2 cellular contexts compared by ENCODE assay signal in genomic region chr2:43010428-43011141, GRCh38.
TF ChIP-seq lines count a peak whose summit lies in the region.

No MANE protein-coding gene starts in this region.

TF ChIP-seq in IMR-90, 13 proteins besides CTCF, POLR2A, EP300 and RAD21:
- TF ChIP-seq USF2 (IDR thresholded peaks at IDR 0.05; ENCODE audit: low read depth, low read length) (no peak), CEBPB (IDR thresholded peaks at IDR 0.05; ENCODE audit: low read depth, low read length) (0 out of 2 replicates have a peak, but pooled peaks have one; percentile 9)

TF ChIP-seq in K562, 482 proteins besides CTCF, POLR2A, EP300 and RAD21:
- TF ChIP-seq, protein P1, sequence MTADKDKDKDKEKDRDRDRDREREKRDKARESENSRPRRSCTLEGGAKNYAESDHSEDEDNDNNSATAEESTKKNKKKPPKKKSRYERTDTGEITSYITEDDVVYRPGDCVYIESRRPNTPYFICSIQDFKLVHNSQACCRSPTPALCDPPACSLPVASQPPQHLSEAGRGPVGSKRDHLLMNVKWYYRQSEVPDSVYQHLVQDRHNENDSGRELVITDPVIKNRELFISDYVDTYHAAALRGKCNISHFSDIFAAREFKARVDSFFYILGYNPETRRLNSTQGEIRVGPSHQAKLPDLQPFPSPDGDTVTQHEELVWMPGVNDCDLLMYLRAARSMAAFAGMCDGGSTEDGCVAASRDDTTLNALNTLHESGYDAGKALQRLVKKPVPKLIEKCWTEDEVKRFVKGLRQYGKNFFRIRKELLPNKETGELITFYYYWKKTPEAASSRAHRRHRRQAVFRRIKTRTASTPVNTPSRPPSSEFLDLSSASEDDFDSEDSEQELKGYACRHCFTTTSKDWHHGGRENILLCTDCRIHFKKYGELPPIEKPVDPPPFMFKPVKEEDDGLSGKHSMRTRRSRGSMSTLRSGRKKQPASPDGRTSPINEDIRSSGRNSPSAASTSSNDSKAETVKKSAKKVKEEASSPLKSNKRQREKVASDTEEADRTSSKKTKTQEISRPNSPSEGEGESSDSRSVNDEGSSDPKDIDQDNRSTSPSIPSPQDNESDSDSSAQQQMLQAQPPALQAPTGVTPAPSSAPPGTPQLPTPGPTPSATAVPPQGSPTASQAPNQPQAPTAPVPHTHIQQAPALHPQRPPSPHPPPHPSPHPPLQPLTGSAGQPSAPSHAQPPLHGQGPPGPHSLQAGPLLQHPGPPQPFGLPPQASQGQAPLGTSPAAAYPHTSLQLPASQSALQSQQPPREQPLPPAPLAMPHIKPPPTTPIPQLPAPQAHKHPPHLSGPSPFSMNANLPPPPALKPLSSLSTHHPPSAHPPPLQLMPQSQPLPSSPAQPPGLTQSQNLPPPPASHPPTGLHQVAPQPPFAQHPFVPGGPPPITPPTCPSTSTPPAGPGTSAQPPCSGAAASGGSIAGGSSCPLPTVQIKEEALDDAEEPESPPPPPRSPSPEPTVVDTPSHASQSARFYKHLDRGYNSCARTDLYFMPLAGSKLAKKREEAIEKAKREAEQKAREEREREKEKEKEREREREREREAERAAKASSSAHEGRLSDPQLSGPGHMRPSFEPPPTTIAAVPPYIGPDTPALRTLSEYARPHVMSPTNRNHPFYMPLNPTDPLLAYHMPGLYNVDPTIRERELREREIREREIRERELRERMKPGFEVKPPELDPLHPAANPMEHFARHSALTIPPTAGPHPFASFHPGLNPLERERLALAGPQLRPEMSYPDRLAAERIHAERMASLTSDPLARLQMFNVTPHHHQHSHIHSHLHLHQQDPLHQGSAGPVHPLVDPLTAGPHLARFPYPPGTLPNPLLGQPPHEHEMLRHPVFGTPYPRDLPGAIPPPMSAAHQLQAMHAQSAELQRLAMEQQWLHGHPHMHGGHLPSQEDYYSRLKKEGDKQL (CRISPR knock-in tag; IDR thresholded peaks at IDR 0.05; ENCODE audit: borderline replicate concordance), result no peak
- TF ChIP-seq MCM2 (IDR thresholded peaks at IDR 0.05; ENCODE audit: low read depth), result no peak
- no peak for TF ChIP-seq ETV5 (CRISPR knock-in tag; IDR thresholded peaks at IDR 0.05; ENCODE audit: low read depth)
- 0 out of 2 replicates have a peak, but pooled peaks have one; percentile 41 for TF ChIP-seq FOSL1 (tag; conservative IDR thresholded peaks at IDR 0.05)
- TF ChIP-seq, protein P2, sequence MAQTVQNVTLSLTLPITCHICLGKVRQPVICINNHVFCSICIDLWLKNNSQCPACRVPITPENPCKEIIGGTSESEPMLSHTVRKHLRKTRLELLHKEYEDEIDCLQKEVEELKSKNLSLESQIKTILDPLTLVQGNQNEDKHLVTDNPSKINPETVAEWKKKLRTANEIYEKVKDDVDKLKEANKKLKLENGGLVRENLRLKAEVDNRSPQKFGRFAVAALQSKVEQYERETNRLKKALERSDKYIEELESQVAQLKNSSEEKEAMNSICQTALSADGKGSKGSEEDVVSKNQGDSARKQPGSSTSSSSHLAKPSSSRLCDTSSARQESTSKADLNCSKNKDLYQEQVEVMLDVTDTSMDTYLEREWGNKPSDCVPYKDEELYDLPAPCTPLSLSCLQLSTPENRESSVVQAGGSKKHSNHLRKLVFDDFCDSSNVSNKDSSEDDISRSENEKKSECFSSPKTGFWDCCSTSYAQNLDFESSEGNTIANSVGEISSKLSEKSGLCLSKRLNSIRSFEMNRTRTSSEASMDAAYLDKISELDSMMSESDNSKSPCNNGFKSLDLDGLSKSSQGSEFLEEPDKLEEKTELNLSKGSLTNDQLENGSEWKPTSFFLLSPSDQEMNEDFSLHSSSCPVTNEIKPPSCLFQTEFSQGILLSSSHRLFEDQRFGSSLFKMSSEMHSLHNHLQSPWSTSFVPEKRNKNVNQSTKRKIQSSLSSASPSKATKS (CRISPR knock-in tag; IDR thresholded peaks at IDR 0.05), result no peak
- TF ChIP-seq CHCHD3 (CRISPR knock-in tag; IDR thresholded peaks at IDR 0.05), result no peak
- no peak for TF ChIP-seq BCL6 (CRISPR knock-in tag; IDR thresholded peaks at IDR 0.05)
- TF ChIP-seq JUND (IDR thresholded peaks at IDR 0.05; ENCODE audit: borderline replicate concordance, low read depth, low read length), result peak; percentile 50; the same call in 1 of the 2 replicates
- peak; percentile 10; the same call in 1 of the 3 replicates for TF ChIP-seq JUND (tag; IDR thresholded peaks at IDR 0.05; ENCODE audit: borderline replicate concordance, low read depth, low read length)
- no peak for TF ChIP-seq CBX5 (IDR thresholded peaks at IDR 0.05; ENCODE audit: borderline replicate concordance, low read depth)
- peak; percentile 41; the same call in 1 of the 2 replicates for TF ChIP-seq CEBPB (tag; IDR thresholded peaks at IDR 0.05)
- TF ChIP-seq ZFP1 (CRISPR knock-in tag; IDR thresholded peaks at IDR 0.05), result no peak
- no peak for TF ChIP-seq RBM34 (IDR thresholded peaks at IDR 0.05; ENCODE audit: borderline replicate concordance, insufficient read depth, low read length)
- no peak for TF ChIP-seq ZNF518B (CRISPR knock-in tag; IDR thresholded peaks at IDR 0.05)
TF ChIP-seq in K562: peak in this region for 3.
